ENCODE assay signal across 8 cellular contexts in the genomic region with DNA sequence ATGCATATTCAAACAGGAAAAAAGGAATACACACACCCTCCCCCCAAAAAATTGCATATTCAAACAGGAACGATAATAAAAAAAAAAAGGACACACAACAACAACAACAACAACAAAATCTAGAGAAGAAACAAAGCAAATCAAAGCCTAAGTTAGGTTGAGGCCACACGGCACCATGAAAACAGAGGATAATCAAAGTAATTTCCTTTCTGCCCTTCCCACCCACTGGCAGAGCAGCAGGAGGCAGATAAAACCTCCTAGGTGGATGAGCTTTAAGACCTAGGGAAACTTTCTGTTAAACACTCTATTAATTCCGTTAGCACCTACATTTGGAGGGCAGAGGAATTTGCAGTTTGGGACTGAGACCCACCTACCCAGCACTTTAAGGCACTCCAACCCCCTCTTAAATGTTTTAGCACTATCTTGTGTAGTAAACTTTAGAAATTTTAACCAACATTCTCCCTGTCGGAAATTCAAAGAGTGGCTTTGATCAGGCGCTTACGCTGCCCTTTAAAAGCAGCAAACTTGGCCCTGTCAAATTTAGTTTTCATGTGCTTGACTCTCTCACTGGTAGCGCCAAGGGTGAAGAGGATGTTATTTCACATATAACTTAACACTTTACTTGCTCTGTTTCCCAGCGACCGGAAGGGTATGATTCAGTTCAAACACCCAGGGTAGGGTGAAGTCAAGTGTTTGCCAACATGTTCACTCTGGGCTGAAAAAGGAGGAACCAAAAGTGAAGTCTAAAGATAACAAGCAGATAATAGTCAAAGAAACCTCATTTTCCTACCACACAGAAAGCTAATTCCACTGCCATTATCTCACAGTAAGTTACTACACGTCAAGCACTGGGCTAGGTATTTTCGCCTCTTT. TPM values are rescaled to one million over a fixed set of nuclear protein-coding genes. Genes with fewer than 3 reads are reported as not detected.
A peak's percentile ranks its signal among the peaks of the same experiment; 100 is the strongest.
DNase-seq lines count a peak whose midpoint lies in the region; ATAC-seq lines count a peak whose summit lies in the region.

No MANE protein-coding gene starts in this region.

- H3K4me3 Mint-ChIP-seq in CD8-positive, alpha-beta memory T cell, result peak overlapping the region; percentile 3 to 63 (median 51)

- H3K27me3 ChIP-seq in CD8-positive, alpha-beta memory T cell (ENCODE audit: insufficient read depth, low read length, poor library complexity, severe bottlenecking), result no peaks in the 10 kb centered on the region

- peak overlapping the region; percentile 51 for H3K27ac ChIP-seq in CD8-positive, alpha-beta memory T cell (ENCODE audit: low read depth, low read length)

- POLR2A ChIA-PET in CD8-positive, alpha-beta memory T cell (lab: Charles Lee), result interaction anchor here (1.1 kb wide), 1 partner anchor 9 kb away, joined by 6 read pairs; the partner anchor contains the start of gene ENC1

- no peaks in the 10 kb centered on the region for H3K9me3 ChIP-seq in CD8-positive, alpha-beta memory T cell (ENCODE audit: low read length)

- intact Hi-C loops in sciatic nerve (cut with DNase I), result no loop called here

- peak in 4 of 5 donors; percentile 16 to 59 (median 54) for DNase-seq in CD8-positive, alpha-beta memory T cell
- DNase-seq in SKM-1 (lab: John Stamatoyannopoulos, UW; ENCODE audit: unreplicated experiment) (peak; percentile 89), fibroblast of peridontal ligament (ENCODE audit: extremely low read depth) (peak; percentile 68), sciatic nerve (ENCODE audit: low spot score) (no peak), foreskin melanocyte (no peak), D341Med (ENCODE audit: low spot score) (no peak)

- H3K4me1 Mint-ChIP-seq in CD8-positive, alpha-beta memory T cell, result peaks cover 21 to 52% (median 37%) of the 10 kb centered on the region in 3 donors

- H3K9me3 Mint-ChIP-seq in CD8-positive, alpha-beta memory T cell, result no peaks in the 10 kb centered on the region

- peaks cover 33% of the 10 kb centered on the region for H3K4me1 ChIP-seq in CD8-positive, alpha-beta memory T cell (ENCODE audit: insufficient read depth, low read length)

- H3K4me3 ChIP-seq in CD8-positive, alpha-beta memory T cell (ENCODE audit: low read length), result peak overlapping the region; percentile 4

- peaks cover 3 to 19% (median 5%) of the 10 kb centered on the region in 3 donors for H3K36me3 Mint-ChIP-seq in CD8-positive, alpha-beta memory T cell

- peaks cover 5% of the 10 kb centered on the region in 2 donors for H3K27me3 Mint-ChIP-seq in CD8-positive, alpha-beta memory T cell

- ATAC-seq in GM19351 (IDR thresholded peaks at IDR 0.05; ENCODE audit: unreplicated experiment) (peak; percentile 87), HG03196 (IDR thresholded peaks at IDR 0.05; ENCODE audit: unreplicated experiment) (peak; percentile 87), sciatic nerve (peak; percentile 48)

- peak overlapping the region; percentile 82 to 98 (median 94) for H3K27ac Mint-ChIP-seq in CD8-positive, alpha-beta memory T cell

- no peaks in the 10 kb centered on the region for H3K36me3 ChIP-seq in CD8-positive, alpha-beta memory T cell (ENCODE audit: insufficient read depth, low read length)

- CTCF ChIA-PET in CD8-positive, alpha-beta memory T cell (lab: Charles Lee), result interaction anchor here (1.0 to 2.2 kb wide), 3 partner anchors 9 to 729 kb away, joined by 3 to 7 read pairs (median 3); no protein-coding TSS in a partner anchor

RNA-seq across cellular contexts. Expression of gene ENC1, which starts 9.2 kb away (rescaled TPM):
- total RNA-seq in CD8-positive, alpha-beta memory T cell, result under 1 TPM; 0.68 to 0.93 TPM
- polyA plus RNA-seq in CD8-positive, alpha-beta memory T cell, result 3.5 TPM
- 6.6 TPM for total RNA-seq in sciatic nerve

RNA-seq across cellular contexts. Expression of gene HEXB, which starts 53.7 kb away (rescaled TPM):
- 10 to 100 TPM; 57.4 to 64.7 TPM for total RNA-seq in CD8-positive, alpha-beta memory T cell
- polyA plus RNA-seq in CD8-positive, alpha-beta memory T cell, result 116 TPM
- total RNA-seq in sciatic nerve, result 103 TPM

Comparison
In these comparisons a context has a peak if more than half of its experiments do, and no peak if none do; other contexts are left out.
1. DNase-seq: peak in CD8-positive, alpha-beta memory T cell (4 of 5), SKM-1 (single experiment) and fibroblast of peridontal ligament (single experiment); none in sciatic nerve (single experiment), foreskin melanocyte (single experiment) and D341Med (single experiment).
2. Peak in every context shown above with its lines, with median percentiles within 50 percentile points of each other: ATAC-seq.